9 cellular contexts compared by ENCODE assay signal in the genomic region with DNA sequence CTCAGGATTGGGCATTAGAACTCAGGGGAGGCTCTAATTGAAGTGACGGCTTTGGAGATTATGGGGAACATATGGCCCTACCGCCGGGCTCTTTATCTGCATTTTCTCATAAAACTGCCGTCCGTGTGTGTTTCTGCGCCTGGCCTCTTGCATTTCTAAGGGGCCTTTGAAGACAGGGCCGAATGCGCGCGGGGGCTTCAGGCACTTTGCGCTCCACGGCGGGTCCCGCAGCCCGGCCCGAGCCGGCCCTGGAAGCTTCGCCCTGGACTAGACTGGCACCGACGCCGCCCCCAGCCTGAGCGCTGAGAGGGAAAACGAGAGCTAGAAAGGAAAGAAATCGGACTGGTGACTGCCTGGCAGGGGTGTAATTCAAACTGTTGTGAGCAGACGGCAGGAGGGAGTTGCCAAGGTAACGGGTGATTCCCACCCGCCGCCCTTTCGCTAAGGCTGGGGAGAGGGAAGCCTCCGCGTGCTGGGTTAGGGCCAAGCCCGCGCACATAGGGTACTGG.
DNase-seq lines count a peak whose midpoint lies in the region; FAIRE-seq and TF ChIP-seq lines count a peak whose summit lies in the region.
"Had no signal": no experiment of that assay in that cellular context is flagged by ENCODE, and none has a peak within 500 bp of the region (broad histone marks: within the 10 kb centered on the region; RNA-seq: fewer than 3 reads in every experiment).

No MANE protein-coding gene starts in this region.

- H3K9me3 ChIP-seq in BE2C (no peaks in the 10 kb centered on the region), colonic mucosa (no peaks in the 10 kb centered on the region), muscle layer of duodenum (ENCODE audit: control insufficient read depth in 1 of 2, low read length in 2 of 2) (no peaks in the 10 kb centered on the region), PC-9 (ENCODE audit: insufficient read depth, low read depth) (no peaks in the 10 kb centered on the region)

- no peak overlapping the region for H3K27ac ChIP-seq in colonic mucosa
- H3K27ac ChIP-seq in muscle layer of duodenum (ENCODE audit: low read length) = no peak overlapping the region
- no peak overlapping the region for H3K27ac ChIP-seq in PC-9
- H3K27ac ChIP-seq: HL-60 had no signal

- TF ChIP-seq CTCF in BE2C (IDR thresholded peaks at IDR 0.05; ENCODE audit: low read depth, low read length) (no peak), colonic mucosa (IDR thresholded peaks at IDR 0.05) (no peak), PC-9 (conservative IDR thresholded peaks at IDR 0.05) (no peak)

- H3K36me3 ChIP-seq in BE2C (no peaks in the 10 kb centered on the region), colonic mucosa (no peaks in the 10 kb centered on the region), muscle layer of duodenum (ENCODE audit: control insufficient read depth in 1 of 2, insufficient read depth in 2 of 2, low read length in 2 of 2) (no peaks in the 10 kb centered on the region), PC-9 (ENCODE audit: low read depth) (no peaks in the 10 kb centered on the region)

- intact Hi-C loops in colonic mucosa (cut with DNase I) = no loop called here
- intact Hi-C loops in PC-9 (cut with micrococcal nuclease; ENCODE audit: unreplicated experiment) = no loop called here

- no peak overlapping the region for H3K9ac ChIP-seq in colonic mucosa (ENCODE audit: low read depth in 2 of 2, low read length in 2 of 2)

- no peaks in the 10 kb centered on the region for H3K9me2 ChIP-seq in PC-9 (ENCODE audit: insufficient read depth)

- no peak for FAIRE-seq in RCC 7860 (lab: Jason Lieb, UNC)
- no peak for FAIRE-seq in HTR-8/SVneo (lab: Jason Lieb, UNC)

- POLR2A ChIA-PET in PC-9 (lab: Charles Lee; ENCODE audit: unreplicated experiment) = no interaction called here

- H4K20me1 ChIP-seq in PC-9 (ENCODE audit: insufficient read depth) = no peaks in the 10 kb centered on the region

- H2AFZ ChIP-seq in PC-9 = no peak overlapping the region

- CTCF ChIA-PET in PC-9 (lab: Charles Lee) = no interaction called here

- H3K4me1 ChIP-seq in BE2C (no peaks in the 10 kb centered on the region), colonic mucosa (no peaks in the 10 kb centered on the region), muscle layer of duodenum (ENCODE audit: control insufficient read depth in 1 of 2, insufficient read depth in 2 of 2, low read length in 2 of 2) (peaks cover 0 to 16% of the 10 kb centered on the region in 2 donors), PC-9 (replicated peaks; ENCODE audit: insufficient read depth) (peaks cover 17% of the 10 kb centered on the region)

- no peak overlapping the region for H3K4me2 ChIP-seq in PC-9

- DNase-seq in BE2C = no peak
- peak; percentile 79 for DNase-seq in NCI-H146 (lab: John Stamatoyannopoulos, UW)
- DNase-seq in colonic mucosa = no peak
- no peak for DNase-seq in RCC 7860 (ENCODE audit: low spot score)
- no peak for DNase-seq in stimulated activated CD4-positive, alpha-beta T cell treated with anti-CD3 and anti-CD28 coated beads, Interleukin-4, amount 100 ng/mL, for 4 hours
- DNase-seq in PC-9 = no peak
- no peak for DNase-seq in HTR-8/SVneo (ENCODE audit: insufficient read length, low spot score)

- no peaks in the 10 kb centered on the region for H3F3A ChIP-seq in PC-9 (ENCODE audit: insufficient read depth, low read depth)

- BruUV-seq in PC-9 (replicated peaks; lab: Mats Ljungman, UMichigan) = no TSS peak

- no peaks in the 10 kb centered on the region for H3K79me2 ChIP-seq in PC-9 (ENCODE audit: low read depth)

- H3K4me3 ChIP-seq in BE2C (ENCODE audit: low read depth, low read length) = peak overlapping the region; percentile 19; the same call in 1 of the 2 replicates
- peak overlapping the region; percentile 10 for H3K4me3 ChIP-seq in colonic mucosa
- H3K4me3 ChIP-seq in muscle layer of duodenum (ENCODE audit: low read depth in 1 of 2, low read length in 2 of 2) = peak overlapping the region; percentile 35 to 69
- H3K4me3 ChIP-seq in PC-9 = no peak overlapping the region

- H3K27me3 ChIP-seq in BE2C (peaks cover 44% of the 10 kb centered on the region), colonic mucosa (peaks cover 14% of the 10 kb centered on the region), muscle layer of duodenum (ENCODE audit: low read depth, low read length) (peaks cover 9% of the 10 kb centered on the region), PC-9 (ENCODE audit: insufficient read depth, low read depth) (no peaks in the 10 kb centered on the region)
